30 cellular contexts compared by ENCODE assay signal in the genomic region with DNA sequence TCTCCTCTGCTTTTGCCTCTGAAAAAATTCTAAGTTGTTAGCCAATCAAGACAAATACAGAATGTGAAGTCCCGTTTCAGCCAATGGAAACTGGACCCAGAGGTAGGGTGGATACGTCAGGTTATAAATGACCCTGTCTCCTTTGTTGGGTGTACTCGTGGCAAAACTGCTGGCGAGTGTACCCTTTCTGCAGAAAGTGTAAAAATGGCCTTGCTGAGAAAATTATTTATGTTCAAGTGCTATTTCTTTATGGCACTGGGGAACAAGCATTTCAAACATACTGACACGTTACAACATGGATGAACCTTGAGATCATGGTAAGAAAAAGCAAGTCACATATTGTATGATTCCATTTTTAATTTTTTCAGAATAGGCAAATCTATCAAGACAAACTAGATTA. TPM values are rescaled to one million over a fixed set of nuclear protein-coding genes. Genes with fewer than 3 reads are reported as not detected.
"Had no signal": no experiment of that assay in that cellular context is flagged by ENCODE, and none has a peak within 500 bp of the region (broad histone marks: within the 10 kb centered on the region; RNA-seq: fewer than 3 reads in every experiment).

No MANE protein-coding gene starts in this region.

- H3K9me3 ChIP-seq: colonic mucosa, prostate gland, thyroid gland had no signal

- H3K27me3 Mint-ChIP-seq: naive B cell; natural killer cell treated with Interleukin-12 subunit alpha and Interleukin-12 subunit beta and Interleukin-15 and Interleukin-18, amount 100 ng/mL, for 72 hours had no signal

- H3K4me3 ChIP-seq: colonic mucosa, esophagus muscularis mucosa, gastroesophageal sphincter, heart left ventricle, hepatocyte, left lung, mucosa of descending colon, prostate gland, right atrium auricular region, sigmoid colon, stomach, thyroid gland had no signal

- H3K27me3 ChIP-seq: colonic mucosa, esophagus muscularis mucosa, foreskin keratinocyte, gastroesophageal sphincter, heart left ventricle, hepatocyte, left lung, right atrium auricular region, sigmoid colon, stomach, thyroid gland had no signal

- H3K4me1 ChIP-seq: colonic mucosa had no signal

- DNase-seq: colonic mucosa; dermis blood vessel endothelial cell; effector memory CD4-positive, alpha-beta T cell; foreskin keratinocyte; heart left ventricle; left cardiac atrium; left lung; mesenchymal stem cell; mucosa of descending colon; naive B cell; sigmoid colon; stimulated activated CD4-positive, alpha-beta T cell treated with anti-CD3 and anti-CD28 coated beads, Interleukin-2, amount 100 ng/mL, for 24 hours; stimulated activated CD4-positive, alpha-beta T cell treated with anti-CD3 and anti-CD28 coated beads, Interleukin-4, amount 100 ng/mL, for 24 hours; stimulated activated naive CD4-positive, alpha-beta T cell treated with Interleukin-2 at 50 U/mL for 16 hours; stomach; thyroid gland had no signal

- H3K27ac Mint-ChIP-seq: mesothelial cell of epicardium; naive B cell; stimulated activated effector memory CD8-positive, alpha-beta T cell treated with anti-CD3 and anti-CD28 coated beads, Interleukin-12 subunit alpha, Interleukin-12 subunit beta, amount 100 ng/mL, for 72 hours; type B pancreatic cell had no signal

- H3K4me3 Mint-ChIP-seq: mesothelial cell of epicardium; natural killer cell treated with Interleukin-12 subunit alpha and Interleukin-12 subunit beta and Interleukin-15 and Interleukin-18, amount 100 ng/mL, for 72 hours; stimulated activated effector memory CD8-positive, alpha-beta T cell treated with anti-CD3 and anti-CD28 coated beads, Interleukin-12 subunit alpha, Interleukin-12 subunit beta, amount 100 ng/mL, for 72 hours; type B pancreatic cell had no signal

- H3K36me3 Mint-ChIP-seq: mesothelial cell of epicardium had no signal

- H2AFZ ChIP-seq: hepatocyte, parathyroid adenoma had no signal

- H3K27ac ChIP-seq: colonic mucosa, esophagus muscularis mucosa, foreskin keratinocyte, gastroesophageal sphincter, hepatocyte, parathyroid adenoma, prostate gland, right atrium auricular region, sigmoid colon, stomach, thyroid gland had no signal

- ATAC-seq: foreskin keratinocyte; gastroesophageal sphincter; heart left ventricle; left cardiac atrium; left lung; mucosa of descending colon; natural killer cell treated with Interleukin-12 subunit alpha and Interleukin-12 subunit beta and Interleukin-15 and Interleukin-18, amount 100 ng/mL, for 72 hours; stimulated activated effector memory CD8-positive, alpha-beta T cell treated with anti-CD3 and anti-CD28 coated beads, Interleukin-12 subunit alpha, Interleukin-12 subunit beta, amount 100 ng/mL, for 72 hours had no signal

- H3K36me3 ChIP-seq: colonic mucosa, prostate gland, right atrium auricular region had no signal

- H3K9ac ChIP-seq: parathyroid adenoma had no signal

- H3K4me2 ChIP-seq: hepatocyte had no signal

RNA-seq across cellular contexts. Expression of gene GHRL, which starts 47.4 kb away (rescaled TPM):
- total RNA-seq: endothelial cell of umbilical vein, epithelial cell of proximal tubule, fibroblast of lung, foreskin keratinocyte, lower leg skin, right atrium auricular region had no signal
- polyA plus RNA-seq: endothelial cell of umbilical vein, foreskin keratinocyte had no signal
